ENCODE assay signal across 8 cellular contexts in the genomic region with DNA sequence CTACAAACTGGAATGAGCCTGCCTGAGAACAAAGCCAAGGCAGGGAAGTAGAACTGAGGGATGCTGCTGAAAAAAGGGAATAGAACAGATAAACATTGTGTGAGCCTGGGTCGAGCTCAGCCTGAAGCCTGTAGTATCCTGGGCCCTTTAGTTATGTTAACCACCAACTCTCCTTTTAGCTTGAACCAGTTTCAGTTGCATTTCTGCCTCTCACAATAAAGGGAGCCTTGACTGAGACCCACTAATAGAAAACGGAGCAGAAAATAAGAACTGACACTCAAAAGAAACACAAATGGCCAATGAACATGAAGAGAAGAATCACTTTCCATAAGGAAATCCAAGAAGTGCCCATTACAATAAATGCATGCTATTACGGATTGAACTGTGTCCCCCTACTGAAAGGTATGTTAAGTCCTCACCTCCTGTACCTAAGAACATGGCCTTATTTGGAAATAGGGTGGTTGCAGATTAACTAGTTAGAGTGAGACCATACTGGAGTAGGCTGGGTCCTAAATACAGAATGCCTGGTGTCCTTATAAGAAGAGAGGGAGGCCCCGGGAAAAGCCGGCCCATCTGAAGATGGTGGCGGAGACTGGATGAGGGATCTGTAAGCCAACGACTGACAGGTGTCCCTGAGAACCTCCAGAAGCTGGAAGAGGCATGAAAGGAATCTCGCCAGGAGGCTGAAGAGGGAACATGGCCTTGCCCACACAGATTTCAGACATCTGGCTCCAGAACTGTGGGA.
A peak's percentile ranks its signal among the peaks of the same experiment; 100 is the strongest.
DNase-seq lines count a peak whose midpoint lies in the region; ATAC-seq and TF ChIP-seq lines count a peak whose summit lies in the region.
"Not testable (repeated sequence)": the region's sequence is repeated elsewhere in the genome, so short reads cannot be mapped to it uniquely, and the experiment has no call there.

No MANE protein-coding gene starts in this region.

- not testable (repeated sequence) for H2AFZ ChIP-seq in trophoblast cell (ENCODE audit: insufficient read depth, low read length, poor library complexity)

- not testable (repeated sequence) for H3K27me3 ChIP-seq in heart left ventricle; trophoblast cell (ENCODE audit: insufficient read depth, low read length)

- 59 to 85% (median 65%) methylated on average over 3 to 7 of the region's 8 CpGs; no CpG with 5 or more reads in 1 of the 4 donors for WGBS in heart left ventricle, 4 donors
- no CpG with 5 or more reads among the region's 8 CpGs for WGBS in trophoblast cell (ENCODE audit: extremely low coverage, insufficient coverage, insufficient read length)

- ATAC-seq in GM19438 (IDR thresholded peaks at IDR 0.05; ENCODE audit: low read depth, unreplicated experiment) (peak; percentile 80), HG03039 (IDR thresholded peaks at IDR 0.05; ENCODE audit: unreplicated experiment) (peak; percentile 61), heart left ventricle (peak in 3 of 4 donors; percentile 41 to 68 (median 50))

- not testable (repeated sequence) for H4K8ac ChIP-seq in trophoblast cell (ENCODE audit: low read depth, low read length)

- H3K18ac ChIP-seq in trophoblast cell (ENCODE audit: low read length): not testable (repeated sequence)

- not testable (repeated sequence) for TF ChIP-seq CTCF in GM12865 (IDR thresholded peaks at IDR 0.05; ENCODE audit: insufficient read depth, low read depth, low read length, missing control alignments); heart left ventricle (IDR thresholded peaks at IDR 0.05)

- H3K9me3 ChIP-seq in heart left ventricle; trophoblast cell (ENCODE audit: insufficient read depth, low read depth, low read length): not testable (repeated sequence)

- not testable (repeated sequence) for H3K79me1 ChIP-seq in trophoblast cell (ENCODE audit: low read length)

- H3K14ac ChIP-seq in trophoblast cell (ENCODE audit: low read length): not testable (repeated sequence)

- H3K4me3 ChIP-seq in GM12865 (ENCODE audit: low read depth, low read length); heart left ventricle; trophoblast cell (ENCODE audit: low read depth, low read length): not testable (repeated sequence)

- not testable (repeated sequence) for H2BK120ac ChIP-seq in trophoblast cell (ENCODE audit: insufficient read depth, low read length, poor library complexity)

- peak; percentile 35 for DNase-seq in GM12865 (ENCODE audit: low read depth)
- DNase-seq in RPMI8226: peak; percentile 1
- DNase-seq in heart left ventricle: peak in 3 of 5 donors; percentile 9 to 43 (median 9)
- peak; percentile 0 for DNase-seq in left kidney (ENCODE audit: low read depth, low spot score)
- peak in 1 of 2 donors; percentile 0 for DNase-seq in trophoblast cell
- DNase-seq in ureter (ENCODE audit: low spot score): peak; percentile 20

- not testable (repeated sequence) for H2AK5ac ChIP-seq in trophoblast cell (ENCODE audit: low read length)

- not testable (repeated sequence) for H2BK5ac ChIP-seq in trophoblast cell (ENCODE audit: low read depth, low read length, poor library complexity)

- H3K79me2 ChIP-seq in trophoblast cell (ENCODE audit: control insufficient read depth, insufficient read depth, low read length, poor library complexity): not testable (repeated sequence)

- H3K9ac ChIP-seq in trophoblast cell (ENCODE audit: low read length): not testable (repeated sequence)

- not testable (repeated sequence) for H2BK12ac ChIP-seq in trophoblast cell (ENCODE audit: low read length)

- H4K91ac ChIP-seq in trophoblast cell (ENCODE audit: low read depth, low read length): not testable (repeated sequence)

- H4K12ac ChIP-seq in trophoblast cell (ENCODE audit: low read depth, low read length): not testable (repeated sequence)

- not testable (repeated sequence) for H3K4ac ChIP-seq in trophoblast cell (ENCODE audit: low read depth, low read length)

- H3K4me1 ChIP-seq in heart left ventricle; trophoblast cell (ENCODE audit: control insufficient read depth in 1 of 2, insufficient read depth in 2 of 2, low read length in 2 of 2): not testable (repeated sequence)

- H3K27ac ChIP-seq in heart left ventricle: not testable (repeated sequence)
- H3K27ac ChIP-seq in trophoblast cell (ENCODE audit: low read depth, low read length): peak overlapping the region; percentile 17

- intact Hi-C loops in heart left ventricle (cut with DNase I): not testable (repeated sequence)

- TF ChIP-seq POLR2A in heart left ventricle (IDR thresholded peaks at IDR 0.05): not testable (repeated sequence)

- H3K36me3 ChIP-seq in heart left ventricle; trophoblast cell (ENCODE audit: control insufficient read depth in 1 of 2, insufficient read depth in 2 of 2, low read length in 2 of 2): not testable (repeated sequence)

- H3K23ac ChIP-seq in trophoblast cell (ENCODE audit: low read length): not testable (repeated sequence)

- H3K4me2 ChIP-seq in trophoblast cell (ENCODE audit: low read length): not testable (repeated sequence)
